Comparison of ENCODE assay signal across 26 cellular contexts in genomic region chr5:15797116-15797515, GRCh38.
"Had no signal": no experiment of that assay in that cellular context is flagged by ENCODE, and none has a peak within 500 bp of the region (broad histone marks: within the 10 kb centered on the region; RNA-seq: fewer than 3 reads in every experiment).

No MANE protein-coding gene starts in this region.

- H3K4me2 ChIP-seq: KMS-11, PC-9 had no signal

- H2AFZ ChIP-seq: PC-9 had no signal

- DNase-seq: activated CD4-positive, alpha-beta memory T cell treated with anti-CD3 and anti-CD28 coated beads, Interleukin-2, amount 10 ng/mL, durations not matched to agents 7 days and 5 days; activated CD4-positive, alpha-beta T cell treated with anti-CD3 and anti-CD28 coated beads for 36 hours; activated CD4-positive, alpha-beta T cell treated with anti-CD3 and anti-CD28 coated beads, Interleukin-2, amount 50 U/mL, for 1 hour; activated CD4-positive, CD25-positive, alpha-beta regulatory T cell; activated gamma-delta T cell; activated naive CD4-positive, alpha-beta T cell treated with anti-CD3 and anti-CD28 coated beads, Interleukin-2, amount 10 ng/mL, durations not matched to agents 7 days and 5 days; activated naive CD8-positive, alpha-beta T cell treated with anti-CD3 and anti-CD28 coated beads for 36 hours; activated T-cell treated with anti-CD3 and anti-CD28 coated beads for 4 hours; activated T-cell treated with anti-CD3 and anti-CD28 coated beads, Interleukin-2, amount 50 U/mL, for 48 hours; anterior cingulate cortex; central memory CD4-positive, alpha-beta T cell; MG63; MV-4-11; NCI-H1092 treated with DMSO at 0.1 percent for 48 hours; NCI-H1436 treated with DMSO at 0.1 percent for 48 hours; NCI-H187; NCI-H2081; NCI-H2171; NCI-H2227 treated with DMSO at 0.1 percent for 48 hours; NCI-H446 treated with DMSO at 0.1 percent for 48 hours; NCI-H526 treated with DMSO at 0.1 percent for 48 hours; PC-9; SHP77 treated with DMSO at 0.1 percent for 48 hours; T-helper 17 cell; T-helper 9 cell had no signal

- H3K9me3 ChIP-seq: MG63 had no signal

- H3K27ac ChIP-seq: KMS-11, PC-9 had no signal

- H3K9ac ChIP-seq: KMS-11 had no signal

- H3K27me3 ChIP-seq: MG63 had no signal

- H3K4me3 ChIP-seq: MG63, PC-9 had no signal

- H3K36me3 ChIP-seq: MG63 had no signal
